8 cellular contexts compared by ENCODE assay signal in the genomic region with DNA sequence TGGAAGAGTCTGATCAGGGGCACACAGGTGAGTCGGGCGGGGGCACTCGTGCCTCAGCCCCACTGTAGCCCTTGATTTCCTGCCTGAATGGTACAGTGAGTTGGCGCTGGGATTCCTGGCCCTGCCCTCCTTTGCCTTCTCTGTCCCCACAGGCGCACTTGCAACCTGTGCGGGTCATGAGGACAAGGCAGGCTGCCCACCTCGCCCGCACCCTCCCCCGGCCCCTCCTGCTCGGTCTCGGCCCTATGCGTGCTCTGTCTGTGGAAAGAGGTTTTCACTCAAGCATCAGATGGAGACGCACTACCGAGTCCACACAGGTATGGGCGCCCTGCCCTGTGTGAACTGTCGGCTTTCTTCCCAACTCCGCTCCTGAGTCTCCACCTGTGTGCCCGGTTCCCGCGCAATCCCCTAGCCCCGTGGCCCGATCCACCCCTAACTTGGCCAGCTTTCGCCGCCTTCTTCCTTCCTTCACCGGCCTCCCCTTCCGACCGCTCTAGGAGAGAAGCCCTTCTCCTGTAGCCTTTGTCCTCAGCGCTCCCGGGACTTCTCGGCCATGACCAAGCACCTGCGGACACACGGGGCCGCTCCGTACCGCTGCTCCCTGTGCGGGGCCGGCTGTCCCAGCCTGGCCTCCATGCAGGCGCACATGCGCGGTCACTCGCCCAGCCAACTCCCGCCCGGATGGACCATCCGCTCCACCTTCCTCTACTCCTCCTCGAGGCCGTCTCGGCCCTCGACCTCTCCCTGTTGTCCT. TPM values are rescaled to one million over a fixed set of nuclear protein-coding genes. Genes with fewer than 3 reads are reported as not detected.
A peak's percentile ranks its signal among the peaks of the same experiment; 100 is the strongest.
DNase-seq lines count a peak whose midpoint lies in the region; ATAC-seq, FAIRE-seq and TF ChIP-seq lines count a peak whose summit lies in the region.

No MANE protein-coding gene starts in this region.

- in situ Hi-C loops in HepG2 (cut with HindIII; ENCODE audit: extremely low pct_ligation_motif_present, low pct_unique_long_range_greater_than_20kb) = loop anchor here (5.0 kb wide), 1 partner anchor 169 kb away; the partner anchor contains the start of gene TMEM147

- H3K36me3 Mint-ChIP-seq in central memory CD8-positive, alpha-beta T cell (ENCODE audit: insufficient read depth) = peaks cover 22% of the 10 kb centered on the region

- TF ChIP-seq RAD21 in HepG2 (CRISPR knock-in tag; IDR thresholded peaks at IDR 0.05) = no peak

- H3K4me3 Mint-ChIP-seq in central memory CD8-positive, alpha-beta T cell = peak overlapping the region; percentile 97

- DNase-seq in 8988T (peak; percentile 84), NT2/D1 (ENCODE audit: low read depth, low spot score) (no peak), HepG2 (ENCODE audit: low spot score) (peak; percentile 32), testis (peak; percentile 78)
- no peak for DNase-seq in central memory CD8-positive, alpha-beta T cell (ENCODE audit: low spot score in 2 of 2)

- CTCF ChIA-PET in HepG2 (lab: Yijun Ruan, JAX; ENCODE audit: low intra/inter-chr PET ratio, low total read pairs) = interaction anchor here (1.4 to 7.0 kb wide), 5 partner anchors 14 to 216 kb away, joined by 3 to 201 read pairs (median 8); no protein-coding TSS in a partner anchor

- POLR2A ChIA-PET in HepG2 (lab: Yijun Ruan, JAX) = interaction anchor here (5.0 kb wide), 1 partner anchor 13 kb away, joined by 23 read pairs; no protein-coding TSS in a partner anchor

- H3K36me3 ChIP-seq in NT2/D1 (ENCODE audit: insufficient read depth, insufficient read length, low read length) = peaks cover 15% of the 10 kb centered on the region
- peaks cover 2 to 6% of the 10 kb centered on the region in 2 experiments; a peak in 3 of 5 replicates for H3K36me3 ChIP-seq in HepG2 (replicated peaks in 1 of 2; ENCODE audit: control insufficient read depth in 1 of 2, insufficient read depth in 2 of 2, low read length in 2 of 2)
- H3K36me3 ChIP-seq in testis (ENCODE audit: low read depth, missing control alignments) = no peaks in the 10 kb centered on the region

- intact Hi-C loops in HepG2 (cut with micrococcal nuclease; ENCODE audit: unreplicated experiment) (loop anchor here (1.0 kb wide), 1 partner anchor 22 kb away; no protein-coding TSS in a partner anchor), testis (cut with DNase I; ENCODE audit: low total_unique reads) (loop anchor here (10.0 kb wide), 1 partner anchor 171 kb away; the partner anchor contains the start of gene TMEM147)

- TF ChIP-seq EP300 in HepG2 (IDR thresholded peaks at IDR 0.05; ENCODE audit: low read depth in 2 of 2, low read length in 2 of 2) (no peak), HepG2 (CRISPR knock-in tag; IDR thresholded peaks at IDR 0.05; ENCODE audit: borderline replicate concordance) (no peak)

- peaks cover 8% of the 10 kb centered on the region for H4K20me1 ChIP-seq in HepG2 (ENCODE audit: insufficient read depth, low read length)

- TF ChIP-seq CTCF in HepG2 (CRISPR knock-in tag; IDR thresholded peaks at IDR 0.05) = no peak
- TF ChIP-seq CTCF in testis (IDR thresholded peaks at IDR 0.05) = no peak

- TF ChIP-seq POLR2A in HepG2 (IDR thresholded peaks at IDR 0.05; ENCODE audit: insufficient read depth in 1 of 2, low read depth in 2 of 2, low read length in 2 of 2) (peak in 1 of 2 experiments; percentile 64; a peak in 2 of 4 replicates), testis (IDR thresholded peaks at IDR 0.05) (no peak)

- peak overlapping the region; percentile 96 for H3K4me2 ChIP-seq in HepG2 (ENCODE audit: low read depth, low read length)

- H3K9me3 Mint-ChIP-seq in central memory CD8-positive, alpha-beta T cell = no peaks in the 10 kb centered on the region

- H3K4me3 ChIP-seq in NT2/D1 (ENCODE audit: insufficient read length, low read depth) = peak overlapping the region; percentile 85
- peak overlapping the region; percentile 69 to 91 (median 81) for H3K4me3 ChIP-seq in HepG2 (replicated peaks in 1 of 3; ENCODE audit: insufficient read depth in 1 of 3, low read depth in 2 of 3, low read length in 3 of 3)
- H3K4me3 ChIP-seq in testis = peak overlapping the region; percentile 79 to 85

- H3K27ac ChIP-seq in HepG2 (ENCODE audit: extremely low read length, insufficient read depth, low read length) = peak overlapping the region; percentile 78
- peak overlapping the region; percentile 74 to 91 for H3K27ac ChIP-seq in testis

- peaks cover 15% of the 10 kb centered on the region for H3K4me1 ChIP-seq in NT2/D1 (ENCODE audit: insufficient read depth, insufficient read length)
- H3K4me1 ChIP-seq in HepG2 (ENCODE audit: insufficient read depth, low read length) = peaks cover 34% of the 10 kb centered on the region
- H3K4me1 ChIP-seq in testis = peaks cover 25% of the 10 kb centered on the region

- FAIRE-seq in HepG2 (lab: Jason Lieb, UNC) = no peak

- BruUV-seq in HepG2 (replicated peaks; lab: Mats Ljungman, UMichigan) = no TSS peak

- no peaks in the 10 kb centered on the region for H3K9me3 ChIP-seq in NT2/D1 (ENCODE audit: insufficient read depth, low read length)
- H3K9me3 ChIP-seq in HepG2 (ENCODE audit: low read length) = no peaks in the 10 kb centered on the region
- no peaks in the 10 kb centered on the region for H3K9me3 ChIP-seq in testis

- H3K27me3 Mint-ChIP-seq in central memory CD8-positive, alpha-beta T cell = no peaks in the 10 kb centered on the region

- ATAC-seq in GM18867 (IDR thresholded peaks at IDR 0.05; ENCODE audit: unreplicated experiment) (peak; percentile 6), HepG2 (peak; percentile 55), GM19397 (IDR thresholded peaks at IDR 0.05; ENCODE audit: unreplicated experiment) (no peak), HG03460 (IDR thresholded peaks at IDR 0.05; ENCODE audit: unreplicated experiment) (no peak)
- ATAC-seq in central memory CD8-positive, alpha-beta T cell (replicated peaks; ENCODE audit: extremely low read depth, poor library complexity, severe bottlenecking) = no peak

- H3K9ac ChIP-seq in NT2/D1 (ENCODE audit: insufficient read length, low read depth) (peak overlapping the region; percentile 94), HepG2 (ENCODE audit: insufficient read depth, low read depth, low read length) (peak overlapping the region; percentile 81)

- H3K4me1 Mint-ChIP-seq in central memory CD8-positive, alpha-beta T cell = peaks cover 73% of the 10 kb centered on the region

- H3K79me2 ChIP-seq in HepG2 (ENCODE audit: insufficient read depth, low read length) = peaks cover 21% of the 10 kb centered on the region

- 2% methylated on average over 36 of the region's 48 CpGs for WGBS in HepG2 (ENCODE audit: low lambda C conversion rate)
- 4 to 5% methylated on average over 38 to 48 of the region's 48 CpGs for WGBS in testis, 2 donors

- H2AFZ ChIP-seq in HepG2 (ENCODE audit: low read length) = peak overlapping the region; percentile 12

- H3K27me3 ChIP-seq in NT2/D1 (ENCODE audit: insufficient read depth, insufficient read length) = no peaks in the 10 kb centered on the region
- H3K27me3 ChIP-seq in HepG2 (ENCODE audit: control insufficient read depth in 1 of 2, insufficient read depth in 2 of 2, low read length in 2 of 2) = no peaks in the 10 kb centered on the region
- H3K27me3 ChIP-seq in testis = no peaks in the 10 kb centered on the region

- H3K27ac Mint-ChIP-seq in central memory CD8-positive, alpha-beta T cell (ENCODE audit: low read depth) = peak overlapping the region; percentile 98

RNA-seq across cellular contexts. Expression of gene KMT2B, which starts 1.6 kb away (rescaled TPM):
- total RNA-seq in HepG2 (2016; rRNA removed; fragmentation: Illumina TruSeq; extraction: Trizol) = 6.2 TPM in 2 replicates
- 2.6 TPM in 2 replicates for total RNA-seq in HepG2 (2016; cell fraction: cytosol; rRNA removed; fragmentation: Illumina TruSeq; extraction: Trizol; ENCODE audit: low read depth)
- total RNA-seq in HepG2 (2016; cell fraction: insoluble cytoplasmic fraction; rRNA removed; fragmentation: Illumina TruSeq; extraction: Trizol) = 4.4 and 5.3 TPM in 2 replicates
- 3.8 and 4.1 TPM in 2 replicates for total RNA-seq in HepG2 (2016; cell fraction: membrane; rRNA removed; fragmentation: Illumina TruSeq; extraction: Trizol)
- total RNA-seq in HepG2 (2016; cell fraction: nucleus; rRNA removed; fragmentation: Illumina TruSeq; extraction: Trizol) = 14.7 and 15.4 TPM in 2 replicates
- polyA plus RNA-seq in HepG2 (2011; rRNA removed) = 16.9 and 19.2 TPM in 2 replicates
- polyA plus RNA-seq in HepG2 (2011; cell fraction: cytosol; rRNA removed) = 9.3 and 10.9 TPM in 2 replicates
- polyA plus RNA-seq in HepG2 (2011; cell fraction: nucleus; rRNA removed) = 113 and 130 TPM in 2 replicates
- 20.4 and 30.9 TPM in 2 replicates for polyA plus RNA-seq in HepG2 (2012)
- 2.5 and 3.0 TPM in 2 replicates for polyA plus RNA-seq in HepG2 (2016; cell fraction: cytosol; fragmentation: Illumina TruSeq; extraction: Trizol; ENCODE audit: low read depth)
- polyA plus RNA-seq in HepG2 (2016; cell fraction: insoluble cytoplasmic fraction; fragmentation: Illumina TruSeq; extraction: Trizol; ENCODE audit: low read depth) = 10.8 and 11.6 TPM in 2 replicates
- 5.5 and 6.5 TPM in 2 replicates for polyA plus RNA-seq in HepG2 (2016; cell fraction: membrane; fragmentation: Illumina TruSeq; extraction: Trizol; ENCODE audit: low read depth)
- polyA plus RNA-seq in HepG2 (2016; cell fraction: nucleus; fragmentation: Illumina TruSeq; extraction: Trizol; ENCODE audit: insufficient read depth, low read depth) = 69.3 and 89.2 TPM in 2 replicates
- polyA minus RNA-seq in HepG2 (2011; rRNA and poly(A)+ RNA removed; ENCODE audit: low replicate concordance) = 11.1 and 11.4 TPM in 2 replicates
- polyA minus RNA-seq in HepG2 (2011; cell fraction: cytosol; rRNA and poly(A)+ RNA removed) = 4.3 and 4.4 TPM in 2 replicates
- 13.3 and 13.6 TPM in 2 replicates for polyA minus RNA-seq in HepG2 (2011; cell fraction: nucleus; rRNA and poly(A)+ RNA removed)
- total RNA-seq in testis = 100 to 1,000 TPM; 109 to 110 TPM
- 73.3 TPM for polyA plus RNA-seq in testis (ENCODE audit: insufficient read depth, low read depth, low replicate concordance)

RNA-seq across cellular contexts. Expression of gene ZBTB32, which starts 11.8 kb away (rescaled TPM):
- not detected in 2 replicates for total RNA-seq in HepG2 (2016; rRNA removed; fragmentation: Illumina TruSeq; extraction: Trizol)
- total RNA-seq in HepG2 (2016; cell fraction: cytosol; rRNA removed; fragmentation: Illumina TruSeq; extraction: Trizol; ENCODE audit: low read depth) = not detected in 2 replicates
- not detected in 2 replicates for total RNA-seq in HepG2 (2016; cell fraction: insoluble cytoplasmic fraction; rRNA removed; fragmentation: Illumina TruSeq; extraction: Trizol)
- total RNA-seq in HepG2 (2016; cell fraction: membrane; rRNA removed; fragmentation: Illumina TruSeq; extraction: Trizol) = not detected in 2 replicates
- not detected in 2 replicates for total RNA-seq in HepG2 (2016; cell fraction: nucleus; rRNA removed; fragmentation: Illumina TruSeq; extraction: Trizol)
- not detected in 2 replicates for polyA plus RNA-seq in HepG2 (2011; rRNA removed)
- not detected in 2 replicates for polyA plus RNA-seq in HepG2 (2011; cell fraction: cytosol; rRNA removed)
- polyA plus RNA-seq in HepG2 (2011; cell fraction: nucleus; rRNA removed) = not detected in 2 replicates
- polyA plus RNA-seq in HepG2 (2012) = 0.50 TPM in 1 of 2 replicates, not detected in the other
- polyA plus RNA-seq in HepG2 (2016; cell fraction: cytosol; fragmentation: Illumina TruSeq; extraction: Trizol; ENCODE audit: low read depth) = not detected in 2 replicates
- polyA plus RNA-seq in HepG2 (2016; cell fraction: insoluble cytoplasmic fraction; fragmentation: Illumina TruSeq; extraction: Trizol; ENCODE audit: low read depth) = not detected in 2 replicates
- not detected in 2 replicates for polyA plus RNA-seq in HepG2 (2016; cell fraction: membrane; fragmentation: Illumina TruSeq; extraction: Trizol; ENCODE audit: low read depth)
- not detected in 2 replicates for polyA plus RNA-seq in HepG2 (2016; cell fraction: nucleus; fragmentation: Illumina TruSeq; extraction: Trizol; ENCODE audit: insufficient read depth, low read depth)
- not detected in 2 replicates for polyA minus RNA-seq in HepG2 (2011; rRNA and poly(A)+ RNA removed; ENCODE audit: low replicate concordance)
- polyA minus RNA-seq in HepG2 (2011; cell fraction: cytosol; rRNA and poly(A)+ RNA removed) = not detected in 2 replicates
- not detected in 2 replicates for polyA minus RNA-seq in HepG2 (2011; cell fraction: nucleus; rRNA and poly(A)+ RNA removed)
- 10 to 100 TPM; 26.1 to 32.5 TPM for total RNA-seq in testis
- 125 TPM for polyA plus RNA-seq in testis (ENCODE audit: insufficient read depth, low read depth, low replicate concordance)

RNA-seq across cellular contexts. Expression of gene IGFLR1, which starts 26.1 kb away (rescaled TPM):
- total RNA-seq in HepG2 (2016; rRNA removed; fragmentation: Illumina TruSeq; extraction: Trizol) (3.4 and 5.4 TPM in 2 replicates), testis (10 to 100 TPM; 15.7 to 15.9 TPM)
- 9.3 and 12.1 TPM in 2 replicates for total RNA-seq in HepG2 (2016; cell fraction: cytosol; rRNA removed; fragmentation: Illumina TruSeq; extraction: Trizol; ENCODE audit: low read depth)
- 3.8 and 6.5 TPM in 2 replicates for total RNA-seq in HepG2 (2016; cell fraction: insoluble cytoplasmic fraction; rRNA removed; fragmentation: Illumina TruSeq; extraction: Trizol)
- total RNA-seq in HepG2 (2016; cell fraction: membrane; rRNA removed; fragmentation: Illumina TruSeq; extraction: Trizol) = 11.9 and 15.5 TPM in 2 replicates
- 2.7 and 3.9 TPM in 2 replicates for total RNA-seq in HepG2 (2016; cell fraction: nucleus; rRNA removed; fragmentation: Illumina TruSeq; extraction: Trizol)
- polyA plus RNA-seq in HepG2 (2011; rRNA removed) (7.4 and 8.9 TPM in 2 replicates), testis (ENCODE audit: insufficient read depth, low read depth, low replicate concordance) (9.9 TPM)
- polyA plus RNA-seq in HepG2 (2011; cell fraction: cytosol; rRNA removed) = 6.5 and 8.4 TPM in 2 replicates
- polyA plus RNA-seq in HepG2 (2011; cell fraction: nucleus; rRNA removed) = 22.4 and 23.0 TPM in 2 replicates
- polyA plus RNA-seq in HepG2 (2012) = 2.8 and 4.2 TPM in 2 replicates
- 22.3 and 24.5 TPM in 2 replicates for polyA plus RNA-seq in HepG2 (2016; cell fraction: cytosol; fragmentation: Illumina TruSeq; extraction: Trizol; ENCODE audit: low read depth)
- polyA plus RNA-seq in HepG2 (2016; cell fraction: insoluble cytoplasmic fraction; fragmentation: Illumina TruSeq; extraction: Trizol; ENCODE audit: low read depth) = 6.5 and 10.6 TPM in 2 replicates
- polyA plus RNA-seq in HepG2 (2016; cell fraction: membrane; fragmentation: Illumina TruSeq; extraction: Trizol; ENCODE audit: low read depth) = 24.0 and 25.4 TPM in 2 replicates
- polyA plus RNA-seq in HepG2 (2016; cell fraction: nucleus; fragmentation: Illumina TruSeq; extraction: Trizol; ENCODE audit: insufficient read depth, low read depth) = 11.7 and 17.1 TPM in 2 replicates
- polyA minus RNA-seq in HepG2 (2011; rRNA and poly(A)+ RNA removed; ENCODE audit: low replicate concordance) = 4.9 and 7.7 TPM in 2 replicates
- polyA minus RNA-seq in HepG2 (2011; cell fraction: cytosol; rRNA and poly(A)+ RNA removed) = 1.3 and 3.7 TPM in 2 replicates
- 2.8 and 3.2 TPM in 2 replicates for polyA minus RNA-seq in HepG2 (2011; cell fraction: nucleus; rRNA and poly(A)+ RNA removed)

RNA-seq across cellular contexts. Expression of gene U2AF1L4, which starts 29.1 kb away (rescaled TPM):
- total RNA-seq in HepG2 (2016; rRNA removed; fragmentation: Illumina TruSeq; extraction: Trizol) = 4.7 and 7.9 TPM in 2 replicates
- total RNA-seq in HepG2 (2016; cell fraction: cytosol; rRNA removed; fragmentation: Illumina TruSeq; extraction: Trizol; ENCODE audit: low read depth) = 2.5 and 3.0 TPM in 2 replicates
- total RNA-seq in HepG2 (2016; cell fraction: insoluble cytoplasmic fraction; rRNA removed; fragmentation: Illumina TruSeq; extraction: Trizol) = 3.4 and 7.8 TPM in 2 replicates
- total RNA-seq in HepG2 (2016; cell fraction: membrane; rRNA removed; fragmentation: Illumina TruSeq; extraction: Trizol) = 4.2 and 5.2 TPM in 2 replicates
- 8.5 and 9.9 TPM in 2 replicates for total RNA-seq in HepG2 (2016; cell fraction: nucleus; rRNA removed; fragmentation: Illumina TruSeq; extraction: Trizol)
- 14.2 and 15.4 TPM in 2 replicates for polyA plus RNA-seq in HepG2 (2011; rRNA removed)
- polyA plus RNA-seq in HepG2 (2011; cell fraction: cytosol; rRNA removed) = 6.5 and 9.4 TPM in 2 replicates
- 90.7 and 113 TPM in 2 replicates for polyA plus RNA-seq in HepG2 (2011; cell fraction: nucleus; rRNA removed)
- polyA plus RNA-seq in HepG2 (2012) = 8.2 and 8.6 TPM in 2 replicates
- polyA plus RNA-seq in HepG2 (2016; cell fraction: cytosol; fragmentation: Illumina TruSeq; extraction: Trizol; ENCODE audit: low read depth) = 3.5 and 5.0 TPM in 2 replicates
- polyA plus RNA-seq in HepG2 (2016; cell fraction: insoluble cytoplasmic fraction; fragmentation: Illumina TruSeq; extraction: Trizol; ENCODE audit: low read depth) = 4.8 and 6.9 TPM in 2 replicates
- 5.2 and 5.8 TPM in 2 replicates for polyA plus RNA-seq in HepG2 (2016; cell fraction: membrane; fragmentation: Illumina TruSeq; extraction: Trizol; ENCODE audit: low read depth)
- 36.4 and 41.6 TPM in 2 replicates for polyA plus RNA-seq in HepG2 (2016; cell fraction: nucleus; fragmentation: Illumina TruSeq; extraction: Trizol; ENCODE audit: insufficient read depth, low read depth)
- 9.3 and 10.1 TPM in 2 replicates for polyA minus RNA-seq in HepG2 (2011; rRNA and poly(A)+ RNA removed; ENCODE audit: low replicate concordance)
- polyA minus RNA-seq in HepG2 (2011; cell fraction: cytosol; rRNA and poly(A)+ RNA removed) = 1.6 and 1.9 TPM in 2 replicates
- 17.0 and 19.3 TPM in 2 replicates for polyA minus RNA-seq in HepG2 (2011; cell fraction: nucleus; rRNA and poly(A)+ RNA removed)
- total RNA-seq in testis = 10 to 100 TPM; 47.2 to 49.6 TPM
- 45.3 TPM for polyA plus RNA-seq in testis (ENCODE audit: insufficient read depth, low read depth, low replicate concordance)

RNA-seq across cellular contexts. Expression of gene PSENEN, which starts 29.3 kb away (rescaled TPM):
- total RNA-seq in HepG2 (2016; rRNA removed; fragmentation: Illumina TruSeq; extraction: Trizol) (20.0 and 34.2 TPM in 2 replicates), testis (100 to 1,000 TPM; 100 to 121 TPM)
- total RNA-seq in HepG2 (2016; cell fraction: cytosol; rRNA removed; fragmentation: Illumina TruSeq; extraction: Trizol; ENCODE audit: low read depth) = 8.3 and 8.7 TPM in 2 replicates
- 22.6 and 36.6 TPM in 2 replicates for total RNA-seq in HepG2 (2016; cell fraction: insoluble cytoplasmic fraction; rRNA removed; fragmentation: Illumina TruSeq; extraction: Trizol)
- 9.0 and 11.8 TPM in 2 replicates for total RNA-seq in HepG2 (2016; cell fraction: membrane; rRNA removed; fragmentation: Illumina TruSeq; extraction: Trizol)
- 25.9 and 30.1 TPM in 2 replicates for total RNA-seq in HepG2 (2016; cell fraction: nucleus; rRNA removed; fragmentation: Illumina TruSeq; extraction: Trizol)
- polyA plus RNA-seq in HepG2 (2011; rRNA removed) (16.9 and 22.6 TPM in 2 replicates), testis (ENCODE audit: insufficient read depth, low read depth, low replicate concordance) (303 TPM)
- 13.2 and 17.3 TPM in 2 replicates for polyA plus RNA-seq in HepG2 (2011; cell fraction: cytosol; rRNA removed)
- polyA plus RNA-seq in HepG2 (2011; cell fraction: nucleus; rRNA removed) = 9.9 and 11.5 TPM in 2 replicates
- 16.1 and 18.5 TPM in 2 replicates for polyA plus RNA-seq in HepG2 (2012)
- 12.4 and 17.6 TPM in 2 replicates for polyA plus RNA-seq in HepG2 (2016; cell fraction: cytosol; fragmentation: Illumina TruSeq; extraction: Trizol; ENCODE audit: low read depth)
- polyA plus RNA-seq in HepG2 (2016; cell fraction: insoluble cytoplasmic fraction; fragmentation: Illumina TruSeq; extraction: Trizol; ENCODE audit: low read depth) = 30.0 and 36.1 TPM in 2 replicates
- polyA plus RNA-seq in HepG2 (2016; cell fraction: membrane; fragmentation: Illumina TruSeq; extraction: Trizol; ENCODE audit: low read depth) = 12.5 and 13.2 TPM in 2 replicates
- 55.1 and 70.2 TPM in 2 replicates for polyA plus RNA-seq in HepG2 (2016; cell fraction: nucleus; fragmentation: Illumina TruSeq; extraction: Trizol; ENCODE audit: insufficient read depth, low read depth)
- polyA minus RNA-seq in HepG2 (2011; rRNA and poly(A)+ RNA removed; ENCODE audit: low replicate concordance) = 24.1 and 61.3 TPM in 2 replicates
- polyA minus RNA-seq in HepG2 (2011; cell fraction: cytosol; rRNA and poly(A)+ RNA removed) = 4.3 and 4.7 TPM in 2 replicates
- 3.0 and 7.3 TPM in 2 replicates for polyA minus RNA-seq in HepG2 (2011; cell fraction: nucleus; rRNA and poly(A)+ RNA removed)

Comparison
In these comparisons a context has a peak if more than half of its experiments do, and no peak if none do; other contexts are left out.
1. DNase-seq: peak in 8988T (single experiment), HepG2 (single experiment) and testis (single experiment); none in NT2/D1 (single experiment) and central memory CD8-positive, alpha-beta T cell (0 of 2).
2. ATAC-seq: peak in GM18867 (single experiment) and HepG2 (single experiment); none in central memory CD8-positive, alpha-beta T cell (single experiment), GM19397 (single experiment) and HG03460 (single experiment).
3. RNA of gene KMT2B, which starts 1.6 kb away (total RNA-seq): 109 to 110 TPM in testis; 2.6 to 15.4 TPM in HepG2; every median in the first group is over 4 times any median in the second.
4. RNA of gene ZBTB32, which starts 11.8 kb away (total RNA-seq): 26.1 to 32.5 TPM in testis; not detected in HepG2; every median in the first group is over 10 times any median in the second.
5. Peak in every context shown above with its lines, with median percentiles within 50 percentile points of each other: H3K4me3 ChIP-seq.